ENCODE assay signal across 8 cellular contexts in the genomic region with DNA sequence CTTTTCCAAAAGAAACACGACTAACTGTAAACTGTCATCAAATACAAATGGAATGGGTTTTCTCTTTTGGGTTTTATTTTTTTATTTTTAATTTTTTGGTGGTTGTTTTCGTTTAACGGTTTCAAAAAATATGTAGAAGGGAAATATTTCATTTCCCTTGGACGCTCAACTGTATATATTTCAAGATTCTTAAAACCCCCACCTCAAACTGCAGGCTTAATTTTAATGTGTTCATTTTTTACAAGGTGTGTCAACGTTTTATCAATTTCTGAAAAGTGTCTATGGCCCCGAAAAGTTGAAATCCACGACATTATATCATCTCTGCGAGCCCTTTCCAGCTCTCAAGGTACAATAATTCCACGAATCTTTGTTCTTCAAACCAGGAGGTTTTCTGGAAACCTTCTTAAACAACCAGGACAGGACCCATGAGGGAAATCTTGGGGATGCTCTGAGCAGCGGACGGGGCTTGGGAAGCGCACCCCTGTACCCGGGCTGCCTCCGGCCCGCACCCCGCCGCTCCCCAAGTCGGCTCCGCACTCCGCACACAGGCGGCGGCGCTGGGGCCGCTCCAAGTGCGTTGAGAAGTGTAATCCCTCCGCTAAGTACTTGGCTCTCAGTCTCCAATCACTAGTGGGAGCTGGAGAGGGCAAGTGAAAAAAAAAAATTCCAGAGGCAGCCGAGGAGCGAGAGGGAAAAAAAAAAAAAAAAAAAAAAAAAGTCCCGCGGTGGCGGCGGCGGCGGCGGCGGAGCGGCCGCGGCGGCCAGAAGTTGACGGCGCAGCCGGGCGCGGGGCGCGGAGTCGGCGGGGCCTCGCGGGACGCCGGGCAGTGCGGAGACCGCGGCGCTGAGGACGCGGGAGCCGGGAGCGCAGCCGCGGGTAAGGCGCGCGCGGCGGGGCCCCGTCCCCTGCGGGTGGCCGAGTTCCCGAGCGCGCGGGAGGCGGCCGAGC. TPM values are rescaled to one million over a fixed set of nuclear protein-coding genes. Genes with fewer than 3 reads are reported as not detected.
DNase-seq lines count a peak whose midpoint lies in the region; ATAC-seq and TF ChIP-seq lines count a peak whose summit lies in the region.

A gene (plus strand): TSS at position 764 of the 949 bp plus-strand sequence. CDS start 346,470 bp downstream, outside the sequence.

- no peaks in the 10 kb centered on the region for H3K27me3 Mint-ChIP-seq in Calu3 (ENCODE audit: unreplicated experiment)

- H3K36me3 ChIP-seq in iPS-18a (ENCODE audit: control insufficient read depth, low read depth, low read length), result no peaks in the 10 kb centered on the region
- no peaks in the 10 kb centered on the region for H3K36me3 ChIP-seq in effector memory CD4-positive, alpha-beta T cell (ENCODE audit: control insufficient read depth, insufficient read depth, low read length)

- in situ Hi-C loops in astrocyte of the spinal cord (cut with HindIII; ENCODE audit: low sequenced_read_pairs), result no loop called here

- no peaks in the 10 kb centered on the region for H3K9me3 Mint-ChIP-seq in Calu3 (ENCODE audit: low read depth, unreplicated experiment)

- H3K27ac ChIP-seq in iPS-18a (ENCODE audit: low read length), result no peak within 1 kb of the TSS
- H3K27ac ChIP-seq in effector memory CD4-positive, alpha-beta T cell (ENCODE audit: insufficient read depth, low read length, poor library complexity, severe bottlenecking), result no peak within 1 kb of the TSS

- H3K36me3 Mint-ChIP-seq in Calu3 (ENCODE audit: insufficient read depth, unreplicated experiment), result peaks cover 18% of the 10 kb centered on the region

- peak; percentile 78 for ATAC-seq in sciatic nerve
- ATAC-seq in HG03139 (IDR thresholded peaks at IDR 0.05; ENCODE audit: unreplicated experiment), result no peak

- TF ChIP-seq CTCF in Calu3 (IDR thresholded peaks at IDR 0.05; ENCODE audit: unreplicated experiment) (no peak), astrocyte of the spinal cord (IDR thresholded peaks at IDR 0.05; ENCODE audit: low read depth, low read length) (peak; percentile 31)

- H3K27ac Mint-ChIP-seq in Calu3 (ENCODE audit: unreplicated experiment), result peak within 1 kb of the TSS; percentile 81

- H3K27me3 ChIP-seq in iPS-18a (ENCODE audit: control insufficient read depth, insufficient read depth, low read length), result peaks cover 52% of the 10 kb centered on the region
- H3K27me3 ChIP-seq in effector memory CD4-positive, alpha-beta T cell (replicated peaks; ENCODE audit: control insufficient read depth, insufficient read depth, low read length, poor library complexity, severe bottlenecking), result peaks cover 13% of the 10 kb centered on the region

- peak; percentile 28 for DNase-seq in Calu3
- DNase-seq in HuH-7.5 (ENCODE audit: low spot score), result peak; percentile 40
- peak; percentile 76 for DNase-seq in astrocyte of the spinal cord (ENCODE audit: low read depth, low spot score)
- DNase-seq in sciatic nerve (ENCODE audit: low spot score), result peak; percentile 71
- DNase-seq in effector memory CD4-positive, alpha-beta T cell, result no peak
- DNase-seq in NK-92 (lab: John Stamatoyannopoulos, UW; ENCODE audit: unreplicated experiment), result no peak

- H3K4me1 Mint-ChIP-seq in Calu3 (ENCODE audit: low read depth, unreplicated experiment), result peaks cover 26% of the 10 kb centered on the region

- peaks cover 6% of the 10 kb centered on the region for H3K4me1 ChIP-seq in iPS-18a (ENCODE audit: control insufficient read depth, low read depth, low read length)
- peaks cover 2% of the 10 kb centered on the region for H3K4me1 ChIP-seq in effector memory CD4-positive, alpha-beta T cell (ENCODE audit: control insufficient read depth, insufficient read depth, low read length, poor library complexity, severe bottlenecking)

- BruUV-seq in Calu3 (replicated peaks; lab: Mats Ljungman, UMichigan), result TSS peak; percentile 79

- CTCF ChIA-PET in Calu3 (lab: Charles Lee), result interaction anchor here (0.6 to 1.0 kb wide), 2 partner anchors 75 to 327 kb away, joined by 3 to 4 read pairs; no protein-coding TSS in a partner anchor

- H3K9me3 ChIP-seq in iPS-18a (ENCODE audit: control insufficient read depth, low read depth, low read length), result no peaks in the 10 kb centered on the region
- no peaks in the 10 kb centered on the region for H3K9me3 ChIP-seq in effector memory CD4-positive, alpha-beta T cell (ENCODE audit: control insufficient read depth, low read length)

- H3K4me3 ChIP-seq in astrocyte of the spinal cord (ENCODE audit: low read depth, low read length), result peak within 1 kb of the TSS; percentile 58
- peak within 1 kb of the TSS; percentile 74 for H3K4me3 ChIP-seq in iPS-18a (ENCODE audit: low read length)
- no peak within 1 kb of the TSS for H3K4me3 ChIP-seq in effector memory CD4-positive, alpha-beta T cell (ENCODE audit: insufficient read depth, low read depth, low read length, poor library complexity, severe bottlenecking)

- H3K4me3 Mint-ChIP-seq in Calu3 (ENCODE audit: low read depth, unreplicated experiment), result peak within 1 kb of the TSS; percentile 75

- intact Hi-C loops in Calu3 (cut with micrococcal nuclease; ENCODE audit: unreplicated experiment), result loop anchor here (2.0 to 10.0 kb wide), 3 partner anchors 70 to 337 kb away; no protein-coding TSS in a partner anchor
- intact Hi-C loops in sciatic nerve (cut with DNase I), result no loop called here

- peak within 1 kb of the TSS; percentile 49 for H3K9ac ChIP-seq in iPS-18a (ENCODE audit: low read length)

RNA-seq across cellular contexts. Expression of the gene that starts here (rescaled TPM):
- total RNA-seq in Calu3 (2022), result 6.3 and 9.2 TPM in 2 replicates
- 39.9 TPM for total RNA-seq in sciatic nerve

Comparison
In these comparisons a context has a peak if more than half of its experiments do, and no peak if none do; other contexts are left out.
1. DNase-seq: peak in Calu3 (single experiment), HuH-7.5 (single experiment), astrocyte of the spinal cord (single experiment) and sciatic nerve (single experiment); none in effector memory CD4-positive, alpha-beta T cell (0 of 3) and NK-92 (single experiment).